In the genomic region with DNA sequence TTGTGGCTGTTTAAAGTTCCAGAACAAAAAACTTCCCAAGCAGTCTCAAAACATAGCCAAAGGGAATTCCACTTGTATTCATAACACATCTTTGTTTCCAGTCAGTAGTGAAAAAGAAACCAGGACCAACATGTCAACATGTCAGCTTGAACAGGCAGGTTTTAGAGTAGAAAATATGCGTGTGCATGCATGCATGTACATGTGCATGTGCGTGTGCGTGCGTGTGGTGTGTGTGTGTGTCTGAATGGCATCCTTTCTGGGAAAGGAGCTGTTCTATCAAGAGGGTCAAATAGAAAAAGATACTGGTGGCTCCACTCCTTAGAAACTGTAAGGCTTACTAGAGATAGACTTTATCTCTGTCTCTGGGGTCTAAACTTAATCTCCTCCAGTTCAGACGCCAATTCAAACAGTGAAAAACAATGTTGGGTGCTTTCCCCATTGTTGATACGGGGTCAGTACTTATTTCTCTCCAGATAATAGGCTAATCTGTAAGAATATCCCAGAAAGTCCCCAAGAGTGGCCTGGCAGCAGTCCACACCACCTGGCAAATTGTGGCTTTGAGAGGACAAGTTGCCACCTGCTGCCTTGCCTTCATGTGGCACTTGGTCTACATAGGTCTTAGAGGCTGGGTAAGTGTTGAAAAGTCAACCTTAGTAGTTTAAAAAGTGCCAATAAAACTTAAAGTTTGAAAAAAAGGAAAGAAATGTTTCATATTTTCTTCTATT, we compare ENCODE assay signal across 23 cellular contexts.
A peak's percentile ranks its signal among the peaks of the same experiment; 100 is the strongest.
DNase-seq lines count a peak whose midpoint lies in the region; TF ChIP-seq lines count a peak whose summit lies in the region.
"Had no signal": no experiment of that assay in that cellular context is flagged by ENCODE, and none has a peak within 500 bp of the region (broad histone marks: within the 10 kb centered on the region; RNA-seq: fewer than 3 reads in every experiment).

No MANE protein-coding gene starts in this region.

- H3K4me3 ChIP-seq in epithelial cell of esophagus (ENCODE audit: low read length): no peak overlapping the region
- H3K4me3 ChIP-seq: gastroesophageal sphincter, K562, lower lobe of right lung, psoas muscle, tibial nerve had no signal

- H3K36me3 Mint-ChIP-seq in activated T-cell treated with anti-CD3 and anti-CD28 coated beads, Interleukin-2, amount 50 U/mL, for 24 hours (ENCODE audit: low read depth): no peaks in the 10 kb centered on the region
- H3K36me3 Mint-ChIP-seq: activated naive CD4-positive, alpha-beta T cell treated with anti-CD3 and anti-CD28 coated beads, Interleukin-2, amount 50 U/mL, for 24 hours had no signal

- H3K4me3 Mint-ChIP-seq in activated T-cell treated with anti-CD3 and anti-CD28 coated beads, Interleukin-2, amount 50 U/mL, for 24 hours: no peak overlapping the region
- H3K4me3 Mint-ChIP-seq: activated B cell treated with CpG ODN at 0.5 μM for 24 hours; activated naive CD4-positive, alpha-beta T cell treated with anti-CD3 and anti-CD28 coated beads, Interleukin-2, amount 50 U/mL, for 24 hours; activated T-helper 17 cell treated with anti-CD3 and anti-CD28 coated beads, Interleukin-2, amount 50 U/mL, for 72 hours; CD4-positive, alpha-beta T cell; stimulated activated naive CD8-positive, alpha-beta T cell treated with anti-CD3 and anti-CD28 coated beads, Interleukin-15, amount 100 ng/mL, for 72 hours had no signal

- no peak for TF ChIP-seq CTCF in epithelial cell of esophagus (IDR thresholded peaks at IDR 0.05; ENCODE audit: insufficient read depth, low read depth, low read length, missing control alignments)

- no peak overlapping the region for H3K27ac Mint-ChIP-seq in activated T-cell treated with anti-CD3 and anti-CD28 coated beads, Interleukin-2, amount 50 U/mL, for 24 hours
- H3K27ac Mint-ChIP-seq: activated B cell treated with CpG ODN at 0.5 μM for 24 hours; activated naive CD4-positive, alpha-beta T cell treated with anti-CD3 and anti-CD28 coated beads, Interleukin-2, amount 50 U/mL, for 24 hours; activated T-helper 17 cell treated with anti-CD3 and anti-CD28 coated beads, Interleukin-2, amount 50 U/mL, for 72 hours; CD4-positive, alpha-beta T cell; stimulated activated naive CD8-positive, alpha-beta T cell treated with anti-CD3 and anti-CD28 coated beads, Interleukin-15, amount 100 ng/mL, for 72 hours had no signal

- H3K9me3 Mint-ChIP-seq in activated T-cell treated with anti-CD3 and anti-CD28 coated beads, Interleukin-2, amount 50 U/mL, for 24 hours: no peaks in the 10 kb centered on the region
- H3K9me3 Mint-ChIP-seq: activated B cell treated with CpG ODN at 0.5 μM for 24 hours; activated naive CD4-positive, alpha-beta T cell treated with anti-CD3 and anti-CD28 coated beads, Interleukin-2, amount 50 U/mL, for 24 hours; activated T-helper 17 cell treated with anti-CD3 and anti-CD28 coated beads, Interleukin-2, amount 50 U/mL, for 72 hours; CD4-positive, alpha-beta T cell; stimulated activated naive CD8-positive, alpha-beta T cell treated with anti-CD3 and anti-CD28 coated beads, Interleukin-15, amount 100 ng/mL, for 72 hours had no signal

- no peaks in the 10 kb centered on the region for H3K4me1 Mint-ChIP-seq in activated T-cell treated with anti-CD3 and anti-CD28 coated beads, Interleukin-2, amount 50 U/mL, for 24 hours (ENCODE audit: low read depth)
- H3K4me1 Mint-ChIP-seq: activated B cell treated with CpG ODN at 0.5 μM for 24 hours; activated naive CD4-positive, alpha-beta T cell treated with anti-CD3 and anti-CD28 coated beads, Interleukin-2, amount 50 U/mL, for 24 hours; activated T-helper 17 cell treated with anti-CD3 and anti-CD28 coated beads, Interleukin-2, amount 50 U/mL, for 72 hours; stimulated activated naive CD8-positive, alpha-beta T cell treated with anti-CD3 and anti-CD28 coated beads, Interleukin-15, amount 100 ng/mL, for 72 hours had no signal

- peaks cover 14% of the 10 kb centered on the region for H3K27me3 Mint-ChIP-seq in activated T-cell treated with anti-CD3 and anti-CD28 coated beads, Interleukin-2, amount 50 U/mL, for 24 hours

- DNase-seq in DMS 273 (lab: John Stamatoyannopoulos, UW; ENCODE audit: unreplicated experiment) (peak; percentile 22), DMS 273 treated with DMSO at 0.1 percent for 48 hours (lab: John Stamatoyannopoulos, UW) (no peak), NCI-H82 (lab: John Stamatoyannopoulos, UW) (peak; percentile 19), epithelial cell of esophagus (ENCODE audit: low read depth) (peak; percentile 64), myocyte (ENCODE audit: low read depth) (peak; percentile 80), NCI-H345 (lab: John Stamatoyannopoulos, UW) (no peak), OCI-M2 (lab: John Stamatoyannopoulos, UW; ENCODE audit: unreplicated experiment) (no peak)
- no peak for DNase-seq in activated T-cell treated with anti-CD3 and anti-CD28 coated beads, Interleukin-2, amount 50 U/mL, for 24 hours
- DNase-seq: activated B cell treated with CpG ODN at 0.5 μM for 24 hours; activated CD4-positive, alpha-beta T cell treated with anti-CD3 and anti-CD28 coated beads, Interleukin-2, amount 50 U/mL, for 48 hours; activated CD8-positive, alpha-beta memory T cell treated with anti-CD3 and anti-CD28 coated beads, Interleukin-2, amount 50 U/mL, for 4 hours; CD4-positive, alpha-beta T cell; GDM1; islet precursor cell; lower lobe of right lung; psoas muscle; SIG-M5; stimulated activated naive CD8-positive, alpha-beta T cell treated with anti-CD3 and anti-CD28 coated beads, Interleukin-15, amount 100 ng/mL, for 72 hours had no signal

Comparison
In these comparisons a context has a peak if more than half of its experiments do, and no peak if none do; other contexts are left out.
1. DNase-seq: peak in DMS 273 (single experiment), NCI-H82 (single experiment), epithelial cell of esophagus (single experiment) and myocyte (single experiment); none in DMS 273 treated with DMSO at 0.1 percent for 48 hours (single experiment), NCI-H345 (single experiment), activated T-cell treated with anti-CD3 and anti-CD28 coated beads, Interleukin-2, amount 50 U/mL, for 24 hours (single experiment) and OCI-M2 (single experiment).